In the genomic region with DNA sequence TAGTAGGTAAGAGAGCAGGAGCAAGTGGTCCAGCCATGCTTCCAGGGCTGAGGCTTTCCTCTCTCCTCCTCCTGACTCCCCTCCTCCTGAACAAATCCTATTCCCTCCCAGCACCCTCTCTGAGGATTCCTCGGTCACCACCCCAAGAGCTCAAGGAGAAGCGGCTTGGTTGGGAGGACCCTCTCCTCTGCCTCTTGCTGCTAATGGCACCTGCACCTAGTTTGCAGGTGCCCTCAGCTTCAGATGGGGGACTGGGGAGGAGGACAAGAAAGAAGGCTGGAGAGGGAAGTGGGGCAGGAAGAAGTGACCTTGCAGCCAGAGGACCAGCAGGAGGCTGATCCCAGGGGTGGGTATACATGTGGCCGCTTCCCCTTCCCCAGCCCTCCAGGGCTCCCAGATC, we compare ENCODE assay signal across 22 cellular contexts. TPM values are rescaled to one million over a fixed set of nuclear protein-coding genes. Genes with fewer than 3 reads are reported as not detected.
A peak's percentile ranks its signal among the peaks of the same experiment; 100 is the strongest.
DNase-seq lines count a peak whose midpoint lies in the region; ATAC-seq and TF ChIP-seq lines count a peak whose summit lies in the region.
"Had no signal": no experiment of that assay in that cellular context is flagged by ENCODE, and none has a peak within 500 bp of the region (broad histone marks: within the 10 kb centered on the region; RNA-seq: fewer than 3 reads in every experiment).

No MANE protein-coding gene starts in this region.

- H3K4me3 Mint-ChIP-seq in activated CD4-positive, alpha-beta memory T cell treated with anti-CD3 and anti-CD28 coated beads, Interleukin-2, amount 10 ng/mL, durations not matched to agents 7 days and 5 days = no peak overlapping the region
- H3K4me3 Mint-ChIP-seq in activated CD4-positive, alpha-beta memory T cell treated with anti-CD3 and anti-CD28 coated beads for 36 hours = no peak overlapping the region
- no peak overlapping the region for H3K4me3 Mint-ChIP-seq in osteocyte (ENCODE audit: unreplicated experiment)
- H3K4me3 Mint-ChIP-seq: CD8-positive, alpha-beta T cell; H9 had no signal

- H3K27ac ChIP-seq in right atrium auricular region (no peak overlapping the region), right cardiac atrium (ENCODE audit: low read length) (no peak overlapping the region), vagina (no peak overlapping the region)
- no peak overlapping the region for H3K27ac ChIP-seq in effector memory CD4-positive, alpha-beta T cell (ENCODE audit: insufficient read depth, low read length, poor library complexity, severe bottlenecking)
- H3K27ac ChIP-seq: BLaER1 had no signal

- no peak for ATAC-seq in right cardiac atrium
- ATAC-seq: CD8-positive, alpha-beta T cell; GM12878 had no signal

- no peak for TF ChIP-seq CTCF in right atrium auricular region (IDR thresholded peaks at IDR 0.05)
- no peak for TF ChIP-seq CTCF in osteocyte (IDR thresholded peaks at IDR 0.05)
- no peak for TF ChIP-seq CTCF in vagina (IDR thresholded peaks at IDR 0.05)

- intact Hi-C loops in activated CD4-positive, alpha-beta memory T cell treated with anti-CD3 and anti-CD28 coated beads for 36 hours (cut with micrococcal nuclease) = no loop called here
- intact Hi-C loops in right cardiac atrium (cut with DNase I) (no loop called here), vagina (cut with DNase I) (no loop called here)

- no peaks in the 10 kb centered on the region for H3K36me3 ChIP-seq in right atrium auricular region
- no peaks in the 10 kb centered on the region for H3K36me3 ChIP-seq in vagina
- H3K36me3 ChIP-seq in effector memory CD4-positive, alpha-beta T cell (ENCODE audit: control insufficient read depth, insufficient read depth, low read length) = no peaks in the 10 kb centered on the region
- H3K36me3 ChIP-seq: BLaER1 had no signal

- peak; percentile 4 for DNase-seq in activated CD4-positive, alpha-beta memory T cell treated with anti-CD3 and anti-CD28 coated beads, Interleukin-2, amount 10 ng/mL, durations not matched to agents 7 days and 5 days
- DNase-seq in activated CD4-positive, alpha-beta memory T cell treated with anti-CD3 and anti-CD28 coated beads for 36 hours = no peak
- peak; percentile 5 for DNase-seq in right atrium auricular region (ENCODE audit: low spot score)
- DNase-seq in right cardiac atrium = no peak
- DNase-seq in osteocyte (ENCODE audit: extremely low spot score, unreplicated experiment) = peak; percentile 62
- peak; percentile 40 to 81 for DNase-seq in vagina (ENCODE audit: extremely low spot score in 2 of 2)
- DNase-seq in effector memory CD4-positive, alpha-beta T cell = no peak
- no peak for DNase-seq in putamen (ENCODE audit: low spot score)
- DNase-seq: 8988T, Calu3, DMS 273 treated with DMSO at 0.1 percent for 48 hours, DMS53, EL, H9 had no signal

- H3K27me3 ChIP-seq in right atrium auricular region (no peaks in the 10 kb centered on the region), right cardiac atrium (ENCODE audit: control insufficient read depth, insufficient read depth) (no peaks in the 10 kb centered on the region), vagina (no peaks in the 10 kb centered on the region)
- no peaks in the 10 kb centered on the region for H3K27me3 ChIP-seq in effector memory CD4-positive, alpha-beta T cell (replicated peaks; ENCODE audit: control insufficient read depth, insufficient read depth, low read length, poor library complexity, severe bottlenecking)
- H3K27me3 ChIP-seq: BLaER1 had no signal

- H3K9me3 ChIP-seq in right atrium auricular region (peaks cover 0 to 3% of the 10 kb centered on the region in 2 donors), right cardiac atrium (ENCODE audit: control insufficient read depth, low read length) (no peaks in the 10 kb centered on the region), vagina (no peaks in the 10 kb centered on the region)
- no peaks in the 10 kb centered on the region for H3K9me3 ChIP-seq in effector memory CD4-positive, alpha-beta T cell (ENCODE audit: control insufficient read depth, low read length)

- no peak for TF ChIP-seq POLR2A in vagina (IDR thresholded peaks at IDR 0.05)

- peaks cover 43% of the 10 kb centered on the region for H3K27me3 Mint-ChIP-seq in activated CD4-positive, alpha-beta memory T cell treated with anti-CD3 and anti-CD28 coated beads, Interleukin-2, amount 10 ng/mL, durations not matched to agents 7 days and 5 days
- H3K27me3 Mint-ChIP-seq in activated CD4-positive, alpha-beta memory T cell treated with anti-CD3 and anti-CD28 coated beads for 36 hours = peaks cover 25% of the 10 kb centered on the region
- peaks cover 83% of the 10 kb centered on the region for H3K27me3 Mint-ChIP-seq in osteocyte (ENCODE audit: unreplicated experiment)

- H3K27ac Mint-ChIP-seq in activated CD4-positive, alpha-beta memory T cell treated with anti-CD3 and anti-CD28 coated beads, Interleukin-2, amount 10 ng/mL, durations not matched to agents 7 days and 5 days = no peak overlapping the region
- H3K27ac Mint-ChIP-seq in activated CD4-positive, alpha-beta memory T cell treated with anti-CD3 and anti-CD28 coated beads for 36 hours = no peak overlapping the region
- H3K27ac Mint-ChIP-seq in osteocyte (ENCODE audit: unreplicated experiment) = no peak overlapping the region
- H3K27ac Mint-ChIP-seq: CD8-positive, alpha-beta T cell; H9 had no signal

- POLR2A ChIA-PET in activated CD4-positive, alpha-beta memory T cell treated with anti-CD3 and anti-CD28 coated beads, Interleukin-2, amount 10 ng/mL, durations not matched to agents 7 days and 5 days (lab: Charles Lee) = no interaction called here
- POLR2A ChIA-PET in activated CD4-positive, alpha-beta memory T cell treated with anti-CD3 and anti-CD28 coated beads for 36 hours (lab: Charles Lee) = no interaction called here

- CTCF ChIA-PET in activated CD4-positive, alpha-beta memory T cell treated with anti-CD3 and anti-CD28 coated beads, Interleukin-2, amount 10 ng/mL, durations not matched to agents 7 days and 5 days (lab: Charles Lee) = no interaction called here
- CTCF ChIA-PET in activated CD4-positive, alpha-beta memory T cell treated with anti-CD3 and anti-CD28 coated beads for 36 hours (lab: Charles Lee) = interaction anchor here (0.7 to 1.0 kb wide), 2 partner anchors 15 to 71 kb away, joined by 3 read pairs; no protein-coding TSS in a partner anchor

- no peaks in the 10 kb centered on the region for H3K4me1 Mint-ChIP-seq in activated CD4-positive, alpha-beta memory T cell treated with anti-CD3 and anti-CD28 coated beads, Interleukin-2, amount 10 ng/mL, durations not matched to agents 7 days and 5 days
- no peaks in the 10 kb centered on the region for H3K4me1 Mint-ChIP-seq in activated CD4-positive, alpha-beta memory T cell treated with anti-CD3 and anti-CD28 coated beads for 36 hours (ENCODE audit: low read depth)
- no peaks in the 10 kb centered on the region for H3K4me1 Mint-ChIP-seq in osteocyte (ENCODE audit: unreplicated experiment)
- H3K4me1 Mint-ChIP-seq: H9 had no signal

- H3K4me3 ChIP-seq in right atrium auricular region = no peak overlapping the region
- no peak overlapping the region for H3K4me3 ChIP-seq in right cardiac atrium (ENCODE audit: low read length)
- no peak overlapping the region for H3K4me3 ChIP-seq in vagina
- no peak overlapping the region for H3K4me3 ChIP-seq in effector memory CD4-positive, alpha-beta T cell (ENCODE audit: insufficient read depth, low read depth, low read length, poor library complexity, severe bottlenecking)
- H3K4me3 ChIP-seq: BLaER1, GM12878 had no signal

- peaks cover 4% of the 10 kb centered on the region for H3K36me3 Mint-ChIP-seq in activated CD4-positive, alpha-beta memory T cell treated with anti-CD3 and anti-CD28 coated beads, Interleukin-2, amount 10 ng/mL, durations not matched to agents 7 days and 5 days (ENCODE audit: low read depth)
- H3K36me3 Mint-ChIP-seq in activated CD4-positive, alpha-beta memory T cell treated with anti-CD3 and anti-CD28 coated beads for 36 hours = no peaks in the 10 kb centered on the region
- no peaks in the 10 kb centered on the region for H3K36me3 Mint-ChIP-seq in osteocyte (ENCODE audit: unreplicated experiment)
- H3K36me3 Mint-ChIP-seq: CD8-positive, alpha-beta T cell had no signal

- WGBS in right cardiac atrium = 80% methylated on average over 3 of the region's 3 CpGs

- H3K9me3 Mint-ChIP-seq in activated CD4-positive, alpha-beta memory T cell treated with anti-CD3 and anti-CD28 coated beads, Interleukin-2, amount 10 ng/mL, durations not matched to agents 7 days and 5 days = peaks cover 4% of the 10 kb centered on the region
- H3K9me3 Mint-ChIP-seq in activated CD4-positive, alpha-beta memory T cell treated with anti-CD3 and anti-CD28 coated beads for 36 hours = peaks cover 5% of the 10 kb centered on the region
- peaks cover 9% of the 10 kb centered on the region for H3K9me3 Mint-ChIP-seq in osteocyte (ENCODE audit: unreplicated experiment)
- H3K9me3 Mint-ChIP-seq: CD8-positive, alpha-beta T cell had no signal

- no peaks in the 10 kb centered on the region for H3K4me1 ChIP-seq in right atrium auricular region
- H3K4me1 ChIP-seq in right cardiac atrium (ENCODE audit: control insufficient read depth, insufficient read depth, low read length) = no peaks in the 10 kb centered on the region
- no peaks in the 10 kb centered on the region for H3K4me1 ChIP-seq in vagina
- H3K4me1 ChIP-seq in effector memory CD4-positive, alpha-beta T cell (ENCODE audit: control insufficient read depth, insufficient read depth, low read length, poor library complexity, severe bottlenecking) = no peaks in the 10 kb centered on the region

RNA-seq across cellular contexts. Expression of gene NCR2, which starts 17.5 kb away (rescaled TPM):
- total RNA-seq in activated CD4-positive, alpha-beta memory T cell treated with anti-CD3 and anti-CD28 coated beads, Interleukin-2, amount 10 ng/mL, durations not matched to agents 7 days and 5 days = not detected
- total RNA-seq in activated CD4-positive, alpha-beta memory T cell treated with anti-CD3 and anti-CD28 coated beads for 36 hours = not detected
- total RNA-seq in right atrium auricular region (not detected), right cardiac atrium (not detected), osteocyte (not detected in 2 replicates), vagina (not detected)
- not detected for polyA plus RNA-seq in right cardiac atrium
- total RNA-seq: A673; Calu3; CD8-positive, alpha-beta T cell; G401; GM12878; H1; H9; HT-29 had no signal
- polyA plus RNA-seq: AG04450, H1 had no signal

Comparison
In these comparisons a context has a peak if more than half of its experiments do, and no peak if none do; other contexts are left out.
1. DNase-seq: peak in activated CD4-positive, alpha-beta memory T cell treated with anti-CD3 and anti-CD28 coated beads, Interleukin-2, amount 10 ng/mL, durations not matched to agents 7 days and 5 days (single experiment), right atrium auricular region (single experiment), osteocyte (single experiment) and vagina (2 of 2); none in activated CD4-positive, alpha-beta memory T cell treated with anti-CD3 and anti-CD28 coated beads for 36 hours (single experiment), right cardiac atrium (0 of 3), effector memory CD4-positive, alpha-beta T cell (0 of 3) and putamen (single experiment).